In genomic region chr7:7815395-7815794, GRCh38 we compare ENCODE assay signal across 23 cellular contexts.
DNase-seq lines count a peak whose midpoint lies in the region; ATAC-seq, FAIRE-seq and TF ChIP-seq lines count a peak whose summit lies in the region.
"Had no signal": no experiment of that assay in that cellular context is flagged by ENCODE, and none has a peak within 500 bp of the region (broad histone marks: within the 10 kb centered on the region; RNA-seq: fewer than 3 reads in every experiment).

No MANE protein-coding gene starts in this region.

- H3K4me3 Mint-ChIP-seq in activated CD4-positive, alpha-beta memory T cell treated with anti-CD3 and anti-CD28 coated beads, Interleukin-2, amount 10 ng/mL, durations not matched to agents 7 days and 5 days: no peak overlapping the region
- H3K4me3 Mint-ChIP-seq in activated CD4-positive, alpha-beta memory T cell treated with anti-CD3 and anti-CD28 coated beads for 36 hours: no peak overlapping the region
- H3K4me3 Mint-ChIP-seq: H9, nephron, type B pancreatic cell had no signal

- H3K4me1 Mint-ChIP-seq in activated CD4-positive, alpha-beta memory T cell treated with anti-CD3 and anti-CD28 coated beads, Interleukin-2, amount 10 ng/mL, durations not matched to agents 7 days and 5 days: peaks cover 39% of the 10 kb centered on the region
- peaks cover 39% of the 10 kb centered on the region for H3K4me1 Mint-ChIP-seq in activated CD4-positive, alpha-beta memory T cell treated with anti-CD3 and anti-CD28 coated beads for 36 hours (ENCODE audit: low read depth)
- H3K4me1 Mint-ChIP-seq: nephron had no signal

- TF ChIP-seq EP300 in GM12878 (IDR thresholded peaks at IDR 0.05; ENCODE audit: borderline replicate concordance in 1 of 2, control insufficient read depth in 1 of 2, low read depth in 2 of 2, low read length in 2 of 2): no peak

- no peak for ATAC-seq in GM12878
- no peak for ATAC-seq in SK-N-SH treated with all-trans-retinoic acid at 6 μM for 48 hours
- ATAC-seq in left lung: no peak
- ATAC-seq: left cardiac atrium, right cardiac atrium had no signal

- CTCF ChIA-PET in activated CD4-positive, alpha-beta memory T cell treated with anti-CD3 and anti-CD28 coated beads, Interleukin-2, amount 10 ng/mL, durations not matched to agents 7 days and 5 days (lab: Charles Lee): no interaction called here
- CTCF ChIA-PET in activated CD4-positive, alpha-beta memory T cell treated with anti-CD3 and anti-CD28 coated beads for 36 hours (lab: Charles Lee): no interaction called here
- CTCF ChIA-PET in GM12878 (lab: Yijun Ruan, JAX): interaction anchor here (1.0 to 1.4 kb wide), 2 partner anchors 51 to 135 kb away, joined by 3 to 7 read pairs; no protein-coding TSS in a partner anchor

- H3K36me3 ChIP-seq in GM12878 (ENCODE audit: control insufficient read depth in 2 of 2, insufficient read depth in 2 of 2, low read length in 1 of 2) (no peaks in the 10 kb centered on the region), spleen (no peaks in the 10 kb centered on the region), left lung (no peaks in the 10 kb centered on the region)
- H3K36me3 ChIP-seq: cardiac muscle cell, pancreas had no signal

- TF ChIP-seq CTCF in GM12878 (IDR thresholded peaks at IDR 0.05 in 2 of 3, conservative IDR thresholded peaks at IDR 0.05 in 1 of 3; ENCODE audit: control insufficient read depth in 2 of 3, extremely low read depth in 1 of 3, insufficient read depth in 1 of 3, low read depth in 3 of 3, low read length in 3 of 3) (no peak), spleen (IDR thresholded peaks at IDR 0.05 in 8 of 11, conservative IDR thresholded peaks at IDR 0.05 in 3 of 11) (no peak), left lung (IDR thresholded peaks at IDR 0.05) (no peak)

- DNase-seq in activated CD4-positive, alpha-beta memory T cell treated with anti-CD3 and anti-CD28 coated beads, Interleukin-2, amount 10 ng/mL, durations not matched to agents 7 days and 5 days: no peak
- no peak for DNase-seq in activated CD4-positive, alpha-beta memory T cell treated with anti-CD3 and anti-CD28 coated beads for 36 hours
- peak; percentile 24 for DNase-seq in HT-29 (ENCODE audit: low spot score)
- no peak for DNase-seq in GM12878 (ENCODE audit: low read depth, low spot score)
- DNase-seq in spleen: no peak
- no peak for DNase-seq in CD1c-positive myeloid dendritic cell (ENCODE audit: extremely low spot score)
- DNase-seq in left lung: no peak
- DNase-seq: activated CD8-positive, alpha-beta memory T cell treated with anti-CD3 and anti-CD28 coated beads, Interleukin-2, amount 50 U/mL, for 4 hours; activated gamma-delta T cell treated with Interleukin-2 at 50 U/mL for 16 hours; amniotic stem cell; C1 segment of cervical spinal cord; DMS 273 treated with DMSO at 0.1 percent for 48 hours; H9; left cardiac atrium; mesendoderm; NCI-H1436; pancreas; right cardiac atrium had no signal

- H3K27ac ChIP-seq in GM12878 (ENCODE audit: control insufficient read depth, insufficient read depth) (no peak overlapping the region), spleen (peak overlapping the region in 6 of 8 donors; percentile 1 to 78 (median 60)), left lung (no peak overlapping the region)
- H3K27ac ChIP-seq: cardiac muscle cell, pancreas had no signal

- FAIRE-seq in GM12878 (lab: Jason Lieb, UNC): no peak
- FAIRE-seq: pancreas, RCC 7860 had no signal

- WGBS in GM12878 (ENCODE audit: insufficient coverage, insufficient replicate concordance, low lambda C conversion rate, missing lambda C conversion rate): 100% methylated on average over 1 of the region's 1 CpG
- WGBS in spleen, 5 donors: 95 to 100% (median 97%) methylated on average over 1 of the region's 1 CpG

- H3K9me3 ChIP-seq in GM12878 (replicated peaks; ENCODE audit: control insufficient read depth, insufficient read depth, low read length) (peaks cover 8% of the 10 kb centered on the region; the same call in 2 of the 3 replicates), spleen (peaks cover 0 to 4% (median 0%) of the 10 kb centered on the region in 8 donors), left lung (no peaks in the 10 kb centered on the region)
- H3K9me3 ChIP-seq: pancreas had no signal

- 0 out of 2 replicates have a peak overlapping the region, but pooled peaks have one; percentile 88 for H3K4me2 ChIP-seq in GM12878 (ENCODE audit: control insufficient read depth, insufficient read depth)

- no peaks in the 10 kb centered on the region for H4K20me1 ChIP-seq in GM12878 (ENCODE audit: control insufficient read depth, insufficient read depth)

- peaks cover 36% of the 10 kb centered on the region for H3K4me1 ChIP-seq in GM12878 (ENCODE audit: control insufficient read depth, insufficient read depth, low read length)
- peaks cover 5 to 56% (median 18%) of the 10 kb centered on the region in 6 donors for H3K4me1 ChIP-seq in spleen
- H3K4me1 ChIP-seq in left lung: no peaks in the 10 kb centered on the region

- H3K9ac ChIP-seq in GM12878 (ENCODE audit: control insufficient read depth, insufficient read depth, low read length): no peak overlapping the region

- RAD21 ChIA-PET in GM12878 (lab: Charles Lee; ENCODE audit: unreplicated experiment): interaction anchor here (0.6 to 7.7 kb wide), 5 partner anchors 10 to 375 kb away, joined by 3 to 56 read pairs (median 8); partner anchors contain the start of gene GLCCI1

- peaks cover 25% of the 10 kb centered on the region for H3K36me3 Mint-ChIP-seq in activated CD4-positive, alpha-beta memory T cell treated with anti-CD3 and anti-CD28 coated beads, Interleukin-2, amount 10 ng/mL, durations not matched to agents 7 days and 5 days (ENCODE audit: low read depth)
- H3K36me3 Mint-ChIP-seq in activated CD4-positive, alpha-beta memory T cell treated with anti-CD3 and anti-CD28 coated beads for 36 hours: peaks cover 8% of the 10 kb centered on the region
- H3K36me3 Mint-ChIP-seq: type B pancreatic cell had no signal

- H3K9me3 Mint-ChIP-seq in activated CD4-positive, alpha-beta memory T cell treated with anti-CD3 and anti-CD28 coated beads, Interleukin-2, amount 10 ng/mL, durations not matched to agents 7 days and 5 days: peaks cover 12% of the 10 kb centered on the region
- H3K9me3 Mint-ChIP-seq in activated CD4-positive, alpha-beta memory T cell treated with anti-CD3 and anti-CD28 coated beads for 36 hours: no peaks in the 10 kb centered on the region
- H3K9me3 Mint-ChIP-seq: nephron, type B pancreatic cell had no signal

- no peak overlapping the region for H2AFZ ChIP-seq in GM12878 (ENCODE audit: control insufficient read depth, low read depth, low read length)

- TF ChIP-seq POLR2A in GM12878 (IDR thresholded peaks at IDR 0.05; ENCODE audit: low read depth, low read length): no peak
- no peak for TF ChIP-seq POLR2A in spleen (IDR thresholded peaks at IDR 0.05)

- H3K27ac Mint-ChIP-seq in activated CD4-positive, alpha-beta memory T cell treated with anti-CD3 and anti-CD28 coated beads, Interleukin-2, amount 10 ng/mL, durations not matched to agents 7 days and 5 days: peak overlapping the region; percentile 22
- no peak overlapping the region for H3K27ac Mint-ChIP-seq in activated CD4-positive, alpha-beta memory T cell treated with anti-CD3 and anti-CD28 coated beads for 36 hours
- H3K27ac Mint-ChIP-seq: H9, nephron, type B pancreatic cell had no signal

- SMC1A ChIA-PET in GM12878 (lab: Charles Lee; ENCODE audit: uncharacterized antibody, unreplicated experiment): interaction anchor here (0.7 to 7.4 kb wide), 20 partner anchors 10 to 155 kb away, joined by 3 to 43 read pairs (median 4); no protein-coding TSS in a partner anchor

- in situ Hi-C loops in GM12878 (cut with MboI): no loop called here

- H3K4me3 ChIP-seq in GM12878: no peak overlapping the region
- no peak overlapping the region for H3K4me3 ChIP-seq in spleen
- no peak overlapping the region for H3K4me3 ChIP-seq in left lung
- H3K4me3 ChIP-seq: cardiac muscle cell, pancreas had no signal

- intact Hi-C loops in activated CD4-positive, alpha-beta memory T cell treated with anti-CD3 and anti-CD28 coated beads for 36 hours (cut with micrococcal nuclease): loop anchor here (5.0 kb wide), 1 partner anchor 157 kb away; no protein-coding TSS in a partner anchor
- intact Hi-C loops in GM12878 (cut with micrococcal nuclease; ENCODE audit: unreplicated experiment) (loop anchor here (5.0 kb wide), 4 partner anchors 248 to 402 kb away; partner anchors contain the start of gene MIOS), spleen (cut with DNase I; ENCODE audit: low total_unique reads) (no loop called here), left lung (cut with DNase I) (no loop called here)

- BruUV-seq in GM12878 (replicated peaks; lab: Mats Ljungman, UMichigan): no TSS peak

- POLR2A ChIA-PET in activated CD4-positive, alpha-beta memory T cell treated with anti-CD3 and anti-CD28 coated beads, Interleukin-2, amount 10 ng/mL, durations not matched to agents 7 days and 5 days (lab: Charles Lee): no interaction called here
- POLR2A ChIA-PET in activated CD4-positive, alpha-beta memory T cell treated with anti-CD3 and anti-CD28 coated beads for 36 hours (lab: Charles Lee): no interaction called here
- POLR2A ChIA-PET in GM12878 (lab: Charles Lee): interaction anchor here (0.8 to 1.3 kb wide), 4 partner anchors 11 to 161 kb away, joined by 3 read pairs; no protein-coding TSS in a partner anchor

- no peaks in the 10 kb centered on the region for H3K79me2 ChIP-seq in GM12878 (ENCODE audit: control insufficient read depth, insufficient read depth, low read length)

- H3K27me3 ChIP-seq in GM12878 (replicated peaks in 1 of 2; ENCODE audit: control insufficient read depth in 2 of 2, insufficient read depth in 2 of 2, low read length in 1 of 2): no peaks in the 10 kb centered on the region
- H3K27me3 ChIP-seq in spleen (replicated peaks in 1 of 7): no peaks in the 10 kb centered on the region
- no peaks in the 10 kb centered on the region for H3K27me3 ChIP-seq in left lung
- H3K27me3 ChIP-seq: cardiac muscle cell, pancreas had no signal

- H3K27me3 Mint-ChIP-seq in activated CD4-positive, alpha-beta memory T cell treated with anti-CD3 and anti-CD28 coated beads, Interleukin-2, amount 10 ng/mL, durations not matched to agents 7 days and 5 days: no peaks in the 10 kb centered on the region
- H3K27me3 Mint-ChIP-seq in activated CD4-positive, alpha-beta memory T cell treated with anti-CD3 and anti-CD28 coated beads for 36 hours: no peaks in the 10 kb centered on the region
- H3K27me3 Mint-ChIP-seq: type B pancreatic cell had no signal

- TF ChIP-seq RAD21 in GM12878 (IDR thresholded peaks at IDR 0.05; ENCODE audit: insufficient read depth, low read depth, low read length): no peak

TF ChIP-seq in GM12878, 131 proteins besides CTCF, POLR2A, EP300 and RAD21 (continues in another document):
- TF ChIP-seq SMARCA5 (IDR thresholded peaks at IDR 0.05) (no peak), ZNF274 (IDR thresholded peaks at IDR 0.05; ENCODE audit: insufficient read depth, insufficient read length) (no peak), CHD1 (IDR thresholded peaks at IDR 0.05; ENCODE audit: low read depth, low read length) (no peak), PAX5 (IDR thresholded peaks at IDR 0.05; ENCODE audit: borderline replicate concordance, low read depth, low read length) (no peak)

Comparison
In these comparisons a context has a peak if more than half of its experiments do, and no peak if none do; other contexts are left out.
1. H3K27ac ChIP-seq: peak in spleen (6 of 8); none in GM12878 (single experiment) and left lung (0 of 2).
2. intact Hi-C loops: an anchor here in activated CD4-positive, alpha-beta memory T cell treated with anti-CD3 and anti-CD28 coated beads for 36 hours (5.0 kb wide) and GM12878 (5.0 kb wide); none called in spleen and left lung.